In the genomic region with DNA sequence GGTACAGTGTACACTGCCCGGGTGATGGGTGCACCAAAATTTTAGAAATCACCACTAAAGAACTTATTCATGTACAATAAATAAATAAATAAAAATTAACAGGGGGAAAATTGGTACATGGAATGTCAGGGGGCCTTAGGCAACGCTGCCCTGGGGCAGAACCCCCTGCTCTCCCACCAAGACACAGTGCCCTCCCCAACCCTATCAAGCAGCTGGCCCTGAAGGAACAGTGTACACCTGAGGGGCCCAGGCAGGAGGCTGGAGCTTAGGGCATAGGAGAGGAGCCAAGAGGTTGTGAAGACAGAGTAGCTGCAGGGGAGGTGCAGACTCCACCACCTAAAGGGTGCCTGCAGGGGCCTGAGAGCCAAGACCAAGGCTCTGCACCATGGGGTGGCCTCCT, we compare ENCODE assay signal across 35 cellular contexts.
DNase-seq lines count a peak whose midpoint lies in the region; ATAC-seq and TF ChIP-seq lines count a peak whose summit lies in the region.
"Had no signal": no experiment of that assay in that cellular context is flagged by ENCODE, and none has a peak within 500 bp of the region (broad histone marks: within the 10 kb centered on the region; RNA-seq: fewer than 3 reads in every experiment).

No MANE protein-coding gene starts in this region.

- WGBS in gastroesophageal sphincter (ENCODE audit: low coverage in 1 of 2), 2 donors: 57 to 64% methylated on average over 1 to 2 of the region's 2 CpGs

- no peaks in the 10 kb centered on the region for H3K4me1 Mint-ChIP-seq in activated CD4-positive, alpha-beta T cell treated with anti-CD3 and anti-CD28 coated beads, Interleukin-2, amount 10 ng/mL, durations not matched to agents 24 days and 14 days
- no peaks in the 10 kb centered on the region for H3K4me1 Mint-ChIP-seq in activated CD4-positive, alpha-beta T cell treated with anti-CD3 and anti-CD28 coated beads for 36 hours
- H3K4me1 Mint-ChIP-seq: B cell; CD14-positive monocyte; CD4-positive, alpha-beta memory T cell; CD4-positive, CD25-positive, alpha-beta regulatory T cell; CD8-positive, alpha-beta memory T cell had no signal

- TF ChIP-seq CTCF in gastroesophageal sphincter (IDR thresholded peaks at IDR 0.05) (no peak), upper lobe of right lung (IDR thresholded peaks at IDR 0.05) (no peak), osteoblast (IDR thresholded peaks at IDR 0.05; ENCODE audit: extremely low read depth, low read depth, low read length) (no peak)

- no peak for TF ChIP-seq POLR2A in gastroesophageal sphincter (IDR thresholded peaks at IDR 0.05)

- H3K4me3 Mint-ChIP-seq in activated CD4-positive, alpha-beta T cell treated with anti-CD3 and anti-CD28 coated beads, Interleukin-2, amount 10 ng/mL, durations not matched to agents 24 days and 14 days: no peak overlapping the region
- no peak overlapping the region for H3K4me3 Mint-ChIP-seq in activated CD4-positive, alpha-beta T cell treated with anti-CD3 and anti-CD28 coated beads for 36 hours
- H3K4me3 Mint-ChIP-seq: B cell; CD14-positive monocyte; CD4-positive, alpha-beta memory T cell; CD4-positive, alpha-beta T cell; CD4-positive, CD25-positive, alpha-beta regulatory T cell; CD8-positive, alpha-beta memory T cell; CD8-positive, alpha-beta T cell had no signal

- H3K9me3 ChIP-seq in gastroesophageal sphincter: peaks cover 0 to 43% (median 0%) of the 10 kb centered on the region in 3 donors
- peaks cover 4% of the 10 kb centered on the region for H3K9me3 ChIP-seq in upper lobe of right lung
- H3K9me3 ChIP-seq in osteoblast (ENCODE audit: low read depth, low read length): no peaks in the 10 kb centered on the region
- H3K9me3 ChIP-seq: A549, BE2C had no signal

- H3K4me1 ChIP-seq in gastroesophageal sphincter (no peaks in the 10 kb centered on the region), upper lobe of right lung (no peaks in the 10 kb centered on the region), osteoblast (ENCODE audit: insufficient read depth, low read length) (no peaks in the 10 kb centered on the region)
- H3K4me1 ChIP-seq: A549; BE2C; BLaER1; BLaER1 treated with 17β-estradiol and CSF1 and Interleukin-3, amounts not matched to agents 10 nM and 100 nM; Caco-2 had no signal

- H3K4me2 ChIP-seq in osteoblast (ENCODE audit: insufficient read depth, low read length): no peak overlapping the region
- H3K4me2 ChIP-seq: A549; BLaER1; BLaER1 treated with 17β-estradiol and CSF1 and Interleukin-3, amounts not matched to agents 10 nM and 100 nM had no signal

- POLR2A ChIA-PET in activated CD4-positive, alpha-beta T cell treated with anti-CD3 and anti-CD28 coated beads for 36 hours (lab: Charles Lee): no interaction called here

- H3K27ac Mint-ChIP-seq in activated CD4-positive, alpha-beta T cell treated with anti-CD3 and anti-CD28 coated beads, Interleukin-2, amount 10 ng/mL, durations not matched to agents 24 days and 14 days: no peak overlapping the region
- no peak overlapping the region for H3K27ac Mint-ChIP-seq in activated CD4-positive, alpha-beta T cell treated with anti-CD3 and anti-CD28 coated beads for 36 hours
- H3K27ac Mint-ChIP-seq: B cell; CD14-positive monocyte; CD4-positive, alpha-beta memory T cell; CD4-positive, alpha-beta T cell; CD4-positive, CD25-positive, alpha-beta regulatory T cell; CD8-positive, alpha-beta memory T cell; CD8-positive, alpha-beta T cell had no signal

- H2AFZ ChIP-seq in osteoblast (ENCODE audit: low read length): no peak overlapping the region

- H3K36me3 ChIP-seq in gastroesophageal sphincter (no peaks in the 10 kb centered on the region), upper lobe of right lung (no peaks in the 10 kb centered on the region), osteoblast (ENCODE audit: insufficient read depth, low read length) (no peaks in the 10 kb centered on the region)
- H3K36me3 ChIP-seq: BE2C; BLaER1 treated with 17β-estradiol and CSF1 and Interleukin-3, amounts not matched to agents 10 nM and 100 nM had no signal

- no peaks in the 10 kb centered on the region for H3K27me3 Mint-ChIP-seq in activated CD4-positive, alpha-beta T cell treated with anti-CD3 and anti-CD28 coated beads, Interleukin-2, amount 10 ng/mL, durations not matched to agents 24 days and 14 days
- peaks cover 4% of the 10 kb centered on the region for H3K27me3 Mint-ChIP-seq in activated CD4-positive, alpha-beta T cell treated with anti-CD3 and anti-CD28 coated beads for 36 hours
- H3K27me3 Mint-ChIP-seq: B cell; CD4-positive, CD25-positive, alpha-beta regulatory T cell had no signal

- H3K27me3 ChIP-seq in gastroesophageal sphincter (peaks cover 4% of the 10 kb centered on the region), upper lobe of right lung (no peaks in the 10 kb centered on the region), osteoblast (ENCODE audit: insufficient read depth, low read length) (no peaks in the 10 kb centered on the region)
- H3K27me3 ChIP-seq: BE2C; BLaER1; BLaER1 treated with 17β-estradiol and CSF1 and Interleukin-3, amounts not matched to agents 10 nM and 100 nM had no signal

- H3K4me3 ChIP-seq in gastroesophageal sphincter (no peak overlapping the region), upper lobe of right lung (no peak overlapping the region), osteoblast (ENCODE audit: insufficient read depth, low read length) (no peak overlapping the region)
- H3K4me3 ChIP-seq: A549; BLaER1; BLaER1 treated with 17β-estradiol and CSF1 and Interleukin-3, amounts not matched to agents 10 nM and 100 nM had no signal

- ATAC-seq in activated CD4-positive, alpha-beta T cell treated with anti-CD3 and anti-CD28 coated beads for 36 hours: no peak
- ATAC-seq in gastroesophageal sphincter (peak; percentile 13), upper lobe of right lung (peak; percentile 23), left colon (no peak)
- ATAC-seq: A549; CD8-positive, alpha-beta T cell had no signal

- H3K36me3 Mint-ChIP-seq in activated CD4-positive, alpha-beta T cell treated with anti-CD3 and anti-CD28 coated beads, Interleukin-2, amount 10 ng/mL, durations not matched to agents 24 days and 14 days (ENCODE audit: low read depth): no peaks in the 10 kb centered on the region
- no peaks in the 10 kb centered on the region for H3K36me3 Mint-ChIP-seq in activated CD4-positive, alpha-beta T cell treated with anti-CD3 and anti-CD28 coated beads for 36 hours (ENCODE audit: low read depth)
- H3K36me3 Mint-ChIP-seq: CD14-positive monocyte; CD4-positive, alpha-beta memory T cell; CD8-positive, alpha-beta memory T cell; CD8-positive, alpha-beta T cell had no signal

- H3K27ac ChIP-seq in gastroesophageal sphincter (no peak overlapping the region), upper lobe of right lung (no peak overlapping the region), osteoblast (ENCODE audit: low read depth, low read length) (no peak overlapping the region)
- H3K27ac ChIP-seq: 22Rv1; A549; BLaER1; BLaER1 treated with 17β-estradiol and CSF1 and Interleukin-3, amounts not matched to agents 10 nM and 100 nM; C4-2B had no signal

- no peaks in the 10 kb centered on the region for H3K79me2 ChIP-seq in osteoblast (ENCODE audit: insufficient read depth, low read length)

- DNase-seq in activated CD4-positive, alpha-beta T cell treated with anti-CD3 and anti-CD28 coated beads, Interleukin-2, amount 10 ng/mL, durations not matched to agents 24 days and 14 days: peak; percentile 34
- DNase-seq in activated CD4-positive, alpha-beta T cell treated with anti-CD3 and anti-CD28 coated beads for 36 hours: no peak
- DNase-seq in mesenteric fat pad (ENCODE audit: low spot score) (peak; percentile 72), upper lobe of right lung (no peak), left colon (no peak), MV-4-11 (lab: John Stamatoyannopoulos, UW) (no peak), osteoblast (ENCODE audit: insufficient read length, low spot score, missing footprints) (no peak)
- DNase-seq: 8988T; ACHN; AML-193; BE2C; C1 segment of cervical spinal cord; Caco-2; Calu3; CD4-positive, alpha-beta memory T cell; CD4-positive, alpha-beta T cell; CD4-positive, CD25-positive, alpha-beta regulatory T cell; CD8-positive, alpha-beta memory T cell; CD8-positive, alpha-beta T cell; COR-L47; DMS 273 treated with DMSO at 0.1 percent for 48 hours; DMS153; DMS53; DMS79; DMS79 treated with DMSO at 0.1 percent for 48 hours; DND-41; EL had no signal

- TF ChIP-seq EP300 in gastroesophageal sphincter (IDR thresholded peaks at IDR 0.05): no peak

- intact Hi-C loops in activated CD4-positive, alpha-beta T cell treated with anti-CD3 and anti-CD28 coated beads, Interleukin-2, amount 10 ng/mL, durations not matched to agents 24 days and 14 days (cut with micrococcal nuclease): no loop called here
- intact Hi-C loops in activated CD4-positive, alpha-beta T cell treated with anti-CD3 and anti-CD28 coated beads for 36 hours (cut with DNase I, micrococcal nuclease): no loop called here
- intact Hi-C loops in upper lobe of right lung (cut with DNase I): no loop called here
- intact Hi-C loops in left colon (cut with DNase I, micrococcal nuclease): no loop called here

- CTCF ChIA-PET in activated CD4-positive, alpha-beta T cell treated with anti-CD3 and anti-CD28 coated beads for 36 hours (lab: Charles Lee): interaction anchor here (1.2 kb wide), 1 partner anchor 30 kb away, joined by 3 read pairs; no protein-coding TSS in a partner anchor

- H3K9me3 Mint-ChIP-seq in activated CD4-positive, alpha-beta T cell treated with anti-CD3 and anti-CD28 coated beads, Interleukin-2, amount 10 ng/mL, durations not matched to agents 24 days and 14 days: peaks cover 15% of the 10 kb centered on the region
- H3K9me3 Mint-ChIP-seq in activated CD4-positive, alpha-beta T cell treated with anti-CD3 and anti-CD28 coated beads for 36 hours (ENCODE audit: low read depth): peaks cover 25% of the 10 kb centered on the region

- no peaks in the 10 kb centered on the region for H4K20me1 ChIP-seq in osteoblast (ENCODE audit: insufficient read depth, low read length)
- H4K20me1 ChIP-seq: BLaER1; BLaER1 treated with 17β-estradiol and CSF1 and Interleukin-3, amounts not matched to agents 10 nM and 100 nM had no signal

Comparison
In these comparisons a context has a peak if more than half of its experiments do, and no peak if none do; other contexts are left out.
1. DNase-seq: peak in activated CD4-positive, alpha-beta T cell treated with anti-CD3 and anti-CD28 coated beads, Interleukin-2, amount 10 ng/mL, durations not matched to agents 24 days and 14 days (single experiment) and mesenteric fat pad (single experiment); none in activated CD4-positive, alpha-beta T cell treated with anti-CD3 and anti-CD28 coated beads for 36 hours (single experiment), upper lobe of right lung (single experiment), left colon (0 of 2), MV-4-11 (single experiment) and osteoblast (single experiment).
2. ATAC-seq: peak in gastroesophageal sphincter (single experiment) and upper lobe of right lung (single experiment); none in activated CD4-positive, alpha-beta T cell treated with anti-CD3 and anti-CD28 coated beads for 36 hours (single experiment) and left colon (single experiment).